Comparison of ENCODE assay signal across 25 cellular contexts in the genomic region with DNA sequence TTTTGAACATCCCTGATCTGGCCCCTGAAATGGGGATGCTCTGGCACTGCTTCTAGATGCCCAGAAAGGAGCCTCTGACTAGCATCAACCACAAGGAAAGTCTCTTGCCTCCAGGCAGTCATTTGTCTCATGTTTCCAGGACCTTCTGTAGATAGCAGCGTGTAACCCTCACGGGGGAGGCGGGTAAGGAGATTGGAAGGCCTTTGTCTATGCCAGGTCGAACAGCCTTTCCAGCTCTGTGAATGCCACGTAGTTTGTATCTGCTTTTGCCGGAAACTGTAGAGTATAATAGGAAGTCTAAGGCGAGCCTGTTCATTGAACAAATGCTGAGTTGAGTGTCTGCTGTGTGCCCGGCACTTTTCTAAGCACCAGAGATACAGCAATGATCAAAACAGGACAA. TPM values are rescaled to one million over a fixed set of nuclear protein-coding genes. Genes with fewer than 3 reads are reported as not detected.
"Had no signal": no experiment of that assay in that cellular context is flagged by ENCODE, and none has a peak within 500 bp of the region (broad histone marks: within the 10 kb centered on the region; RNA-seq: fewer than 3 reads in every experiment).

No MANE protein-coding gene starts in this region.

- H3K9me3 ChIP-seq: SJSA1, SK-N-SH had no signal

- H3K4me2 ChIP-seq: SK-N-SH had no signal

- ATAC-seq: HepG2, Panc1, PC-3, Right ventricle myocardium inferior had no signal

- FAIRE-seq: HepG2 had no signal

- H3K27me3 ChIP-seq: SJSA1 had no signal

- H3K4me3 ChIP-seq: SJSA1 had no signal

- H3K4me1 ChIP-seq: SJSA1 had no signal

- DNase-seq: IMR-90, KG1, MM.1S, NCI-H1092 treated with DMSO at 0.1 percent for 48 hours, NCI-H1436, NCI-H187, NCI-H2029, NCI-H2081 treated with DMSO at 0.1 percent for 48 hours, NCI-H2171, NCI-H226, NCI-H446, NCI-H510A, NCI-H524 treated with DMSO at 0.1 percent for 48 hours, NCI-H69, NCI-H774, PC-3, SIG-M5, SK-N-SH, SW 1271 had no signal

- H3K27ac ChIP-seq: SJSA1 had no signal

RNA-seq across cellular contexts. Expression of a gene that starts 43.9 kb away (rescaled TPM):
- total RNA-seq: HT1080, IMR-90, OCI-LY7, PC-3, Right ventricle myocardium inferior, SJSA1 had no signal
- polyA plus RNA-seq: IMR-90 had no signal
